Comparison of ENCODE assay signal across 1 cellular context in the genomic region with DNA sequence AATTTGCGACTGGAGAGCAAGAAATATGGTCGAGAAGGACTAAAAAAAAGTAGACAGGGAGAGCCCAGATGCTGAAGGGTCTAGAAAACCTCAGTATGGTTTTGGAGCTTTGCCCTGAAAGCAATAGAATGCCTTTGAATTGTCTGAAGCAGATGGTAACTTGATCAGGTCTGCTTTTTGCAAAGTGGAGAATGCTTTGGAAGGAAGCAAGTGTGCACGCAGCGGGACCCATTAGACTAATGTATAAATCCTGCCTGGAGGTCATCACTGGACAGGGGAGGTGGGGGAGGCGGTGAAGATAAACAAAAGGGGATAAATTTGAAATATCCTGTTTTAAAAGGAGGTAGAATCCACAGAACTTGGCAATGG.
TF ChIP-seq lines count a peak whose summit lies in the region.

No MANE protein-coding gene starts in this region.

TF ChIP-seq in A549, 52 proteins besides CTCF, POLR2A, EP300 and RAD21 (continued from another document):
- TF ChIP-seq, protein P1, sequence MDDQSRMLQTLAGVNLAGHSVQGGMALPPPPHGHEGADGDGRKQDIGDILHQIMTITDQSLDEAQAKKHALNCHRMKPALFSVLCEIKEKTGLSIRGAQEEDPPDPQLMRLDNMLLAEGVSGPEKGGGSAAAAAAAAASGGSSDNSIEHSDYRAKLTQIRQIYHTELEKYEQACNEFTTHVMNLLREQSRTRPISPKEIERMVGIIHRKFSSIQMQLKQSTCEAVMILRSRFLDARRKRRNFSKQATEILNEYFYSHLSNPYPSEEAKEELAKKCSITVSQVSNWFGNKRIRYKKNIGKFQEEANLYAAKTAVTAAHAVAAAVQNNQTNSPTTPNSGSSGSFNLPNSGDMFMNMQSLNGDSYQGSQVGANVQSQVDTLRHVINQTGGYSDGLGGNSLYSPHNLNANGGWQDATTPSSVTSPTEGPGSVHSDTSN (IDR thresholded peaks at IDR 0.05): no peak
- no peak for TF ChIP-seq RCOR1 (IDR thresholded peaks at IDR 0.05; ENCODE audit: low read depth, low read length)
- no peak for TF ChIP-seq BHLHE40 (IDR thresholded peaks at IDR 0.05; ENCODE audit: low read depth, low read length)
- TF ChIP-seq KDM5A (IDR thresholded peaks at IDR 0.05): no peak
